In the genomic region with DNA sequence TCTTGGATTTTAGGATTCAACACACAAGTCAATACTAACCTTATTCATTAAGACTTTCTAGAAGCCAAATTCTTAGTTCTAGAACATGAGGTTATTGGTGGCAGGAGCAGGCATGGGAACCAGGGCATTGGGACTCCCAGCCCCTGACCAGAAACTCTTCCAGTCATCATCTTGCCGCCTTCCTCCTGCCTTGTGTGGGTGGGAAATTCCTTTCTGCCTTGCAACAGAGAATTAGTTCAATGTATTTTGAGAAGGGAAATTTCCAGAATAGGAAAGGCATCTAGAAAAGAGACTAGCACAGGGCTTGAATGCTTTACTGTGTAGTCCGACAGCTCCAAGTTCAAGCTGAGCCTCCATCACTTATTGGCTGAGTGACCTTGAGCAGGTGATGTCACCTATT, we compare ENCODE assay signal across 1 cellular context.
A peak's percentile ranks its signal among the peaks of the same experiment; 100 is the strongest.
TF ChIP-seq lines count a peak whose summit lies in the region.

No MANE protein-coding gene starts in this region.

TF ChIP-seq in IMR-90, 13 proteins besides CTCF, POLR2A, EP300 and RAD21 (continued from another document):
- TF ChIP-seq CEBPB (IDR thresholded peaks at IDR 0.05; ENCODE audit: low read depth, low read length) = peak; percentile 43; the same call in 1 of the 2 replicates
